In genomic region chr6:42259841-42260395, GRCh38 we compare ENCODE assay signal across 20 cellular contexts. TPM values are rescaled to one million over a fixed set of nuclear protein-coding genes. Genes with fewer than 3 reads are reported as not detected.
DNase-seq lines count a peak whose midpoint lies in the region; ATAC-seq and TF ChIP-seq lines count a peak whose summit lies in the region.
"Had no signal": no experiment of that assay in that cellular context is flagged by ENCODE, and none has a peak within 500 bp of the region (broad histone marks: within the 10 kb centered on the region; RNA-seq: fewer than 3 reads in every experiment).

No MANE protein-coding gene starts in this region.

- H3K9me2 ChIP-seq in SK-N-SH = no peaks in the 10 kb centered on the region

- H3K27me3 ChIP-seq in lower lobe of right lung (ENCODE audit: low read depth) (no peaks in the 10 kb centered on the region), transverse colon (no peaks in the 10 kb centered on the region), SK-N-SH (ENCODE audit: insufficient read depth) (no peaks in the 10 kb centered on the region)
- H3K27me3 ChIP-seq: gastroesophageal sphincter had no signal

- DNase-seq in Right ventricle myocardium superior (no peak), left cardiac atrium (no peak), RWPE1 (ENCODE audit: low spot score) (no peak), lower lobe of right lung (no peak), transverse colon (no peak), SK-N-SH (no peak), activated gamma-delta T cell (lab: John Stamatoyannopoulos, UW) (no peak)
- DNase-seq: activated CD4-positive, CD25-positive, alpha-beta regulatory T cell; activated naive CD4-positive, alpha-beta T cell; CD4-positive, alpha-beta memory T cell; cortex of kidney; GOT3; KG1; naive thymus-derived CD4-positive, alpha-beta T cell; NCI-H1417 treated with DMSO at 0.1 percent for 48 hours; stimulated activated naive CD4-positive, alpha-beta T cell treated with Interleukin-2 at 50 U/mL for 16 hours had no signal

- no peak overlapping the region for H2AFZ ChIP-seq in SK-N-SH (ENCODE audit: low read depth)
- H2AFZ ChIP-seq: parathyroid adenoma had no signal

- in situ Hi-C loops in transverse colon (cut with MboI; ENCODE audit: low pct_ligation_motif_present in 1 of 4, low pct_unique_long_range_greater_than_20kb in 1 of 4, low sequenced_read_pairs in 3 of 4) = loop anchor here (25.0 kb wide), 1 partner anchor 277 kb away; no protein-coding TSS in a partner anchor

- no peak for TF ChIP-seq POLR2A in transverse colon (IDR thresholded peaks at IDR 0.05)

- CTCF ChIA-PET in RWPE1 (lab: Yijun Ruan, JAX) = interaction anchor here (0.5 to 1.1 kb wide), 3 partner anchors 17 to 303 kb away, joined by 4 to 5 read pairs (median 4); no protein-coding TSS in a partner anchor
- CTCF ChIA-PET in SK-N-SH (lab: Yijun Ruan, JAX) = interaction anchor here (0.7 to 4.9 kb wide), 13 partner anchors 9 to 292 kb away, joined by 3 to 38 read pairs (median 4); no protein-coding TSS in a partner anchor

- ATAC-seq in Right ventricle myocardium superior (ENCODE audit: poor library complexity) = peak; percentile 25
- ATAC-seq in left cardiac atrium = no peak
- no peak for ATAC-seq in lower lobe of right lung
- ATAC-seq in GM21423 (IDR thresholded peaks at IDR 0.05; ENCODE audit: unreplicated experiment) = no peak

- WGBS in transverse colon (ENCODE audit: low coverage in 1 of 2), 2 donors = 77% methylated on average over 10 of the region's 10 CpGs; no CpG with 5 or more reads in 1 of the 2 donors
- WGBS in SK-N-SH (ENCODE audit: low lambda C conversion rate) = 95% methylated on average over 7 of the region's 10 CpGs

- TF ChIP-seq EP300 in transverse colon (IDR thresholded peaks at IDR 0.05; ENCODE audit: low read depth) (no peak), SK-N-SH (IDR thresholded peaks at IDR 0.05; ENCODE audit: borderline replicate concordance in 1 of 2, low read depth in 1 of 2, low read length in 1 of 2) (no peak)

- H3K27ac ChIP-seq in RWPE1 = peak overlapping the region; percentile 65
- H3K27ac ChIP-seq in lower lobe of right lung = peak overlapping the region; percentile 56
- H3K27ac ChIP-seq in transverse colon = peak overlapping the region; percentile 28 to 57 (median 50)
- H3K27ac ChIP-seq in SK-N-SH (ENCODE audit: low read depth in 2 of 2, low read length in 1 of 2) = no peak overlapping the region
- H3K27ac ChIP-seq: parathyroid adenoma had no signal

- no peak for TF ChIP-seq CTCF in RWPE1 (conservative IDR thresholded peaks at IDR 0.05; ENCODE audit: low read depth)
- TF ChIP-seq CTCF in lower lobe of right lung (IDR thresholded peaks at IDR 0.05) = no peak
- no peak for TF ChIP-seq CTCF in transverse colon (IDR thresholded peaks at IDR 0.05)
- no peak for TF ChIP-seq CTCF in SK-N-SH (IDR thresholded peaks at IDR 0.05)

- intact Hi-C loops in Right ventricle myocardium superior (cut with DNase I) (loop anchor here (5.0 kb wide), 2 partner anchors 272 to 287 kb away; no protein-coding TSS in a partner anchor), left cardiac atrium (cut with DNase I) (loop anchor here in 1 of 2 donors (10.0 kb wide), 2 partner anchors 195 to 275 kb away; partner anchors contain the start of gene TRERF1), lower lobe of right lung (cut with DNase I) (no loop called here), transverse colon (cut with DNase I; ENCODE audit: low total_unique reads) (loop anchor here (5.0 kb wide), 1 partner anchor 272 kb away; no protein-coding TSS in a partner anchor)

- no peaks in the 10 kb centered on the region for H4K20me1 ChIP-seq in SK-N-SH (ENCODE audit: insufficient read depth)

- H3K79me2 ChIP-seq in SK-N-SH (ENCODE audit: insufficient read depth) = no peaks in the 10 kb centered on the region
- H3K79me2 ChIP-seq: parathyroid adenoma had no signal

- H3K36me3 ChIP-seq in lower lobe of right lung = peaks cover 9% of the 10 kb centered on the region
- no peaks in the 10 kb centered on the region for H3K36me3 ChIP-seq in transverse colon
- H3K36me3 ChIP-seq in SK-N-SH (replicated peaks in 1 of 2; ENCODE audit: control insufficient read depth in 1 of 2, insufficient read depth in 2 of 2, low read length in 1 of 2) = peaks cover 9 to 13% of the 10 kb centered on the region in 2 experiments

- no peaks in the 10 kb centered on the region for H3F3A ChIP-seq in SK-N-SH (replicated peaks; ENCODE audit: insufficient read depth)

- H3K4me3 ChIP-seq in lower lobe of right lung = no peak overlapping the region
- H3K4me3 ChIP-seq in transverse colon = no peak overlapping the region
- no peak overlapping the region for H3K4me3 ChIP-seq in SK-N-SH (ENCODE audit: low read depth in 2 of 2, low read length in 1 of 2)
- H3K4me3 ChIP-seq: gastroesophageal sphincter, lung had no signal

- TF ChIP-seq RAD21 in SK-N-SH (IDR thresholded peaks at IDR 0.05; ENCODE audit: low read length) = no peak

- H3K4me1 ChIP-seq in lower lobe of right lung (peaks cover 19% of the 10 kb centered on the region), transverse colon (peaks cover 0 to 18% (median 3%) of the 10 kb centered on the region in 4 donors), SK-N-SH (ENCODE audit: control insufficient read depth in 1 of 2, insufficient read depth in 2 of 2, low read depth in 1 of 2, low read length in 1 of 2) (peaks cover 0 to 4% of the 10 kb centered on the region in 2 experiments; a peak in 1 of 4 replicates)
- H3K4me1 ChIP-seq: parathyroid adenoma had no signal

- POLR2A ChIA-PET in RWPE1 (lab: Yijun Ruan, JAX; ENCODE audit: low non-redundant PET) = interaction anchor here (0.5 to 0.6 kb wide), 2 partner anchors 144 to 192 kb away, joined by 3 read pairs; partner anchors contain the start of gene TRERF1
- POLR2A ChIA-PET in SK-N-SH (lab: Yijun Ruan, JAX) = no interaction called here

- H3K4me2 ChIP-seq in SK-N-SH = no peak overlapping the region

- no peak overlapping the region for H3K9ac ChIP-seq in SK-N-SH
- H3K9ac ChIP-seq: parathyroid adenoma had no signal

- H3K9me3 ChIP-seq in lower lobe of right lung (no peaks in the 10 kb centered on the region), transverse colon (no peaks in the 10 kb centered on the region), SK-N-SH (no peaks in the 10 kb centered on the region)
- H3K9me3 ChIP-seq: gastroesophageal sphincter had no signal

TF ChIP-seq in SK-N-SH, 30 proteins besides CTCF, POLR2A, EP300 and RAD21:
- TF ChIP-seq FOXJ3 (CRISPR knock-in tag; IDR thresholded peaks at IDR 0.05) = no peak
- TF ChIP-seq, protein P1, sequence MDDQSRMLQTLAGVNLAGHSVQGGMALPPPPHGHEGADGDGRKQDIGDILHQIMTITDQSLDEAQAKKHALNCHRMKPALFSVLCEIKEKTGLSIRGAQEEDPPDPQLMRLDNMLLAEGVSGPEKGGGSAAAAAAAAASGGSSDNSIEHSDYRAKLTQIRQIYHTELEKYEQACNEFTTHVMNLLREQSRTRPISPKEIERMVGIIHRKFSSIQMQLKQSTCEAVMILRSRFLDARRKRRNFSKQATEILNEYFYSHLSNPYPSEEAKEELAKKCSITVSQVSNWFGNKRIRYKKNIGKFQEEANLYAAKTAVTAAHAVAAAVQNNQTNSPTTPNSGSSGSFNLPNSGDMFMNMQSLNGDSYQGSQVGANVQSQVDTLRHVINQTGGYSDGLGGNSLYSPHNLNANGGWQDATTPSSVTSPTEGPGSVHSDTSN (IDR thresholded peaks at IDR 0.05) = no peak
- no peak for TF ChIP-seq GABPA (IDR thresholded peaks at IDR 0.05; ENCODE audit: low read depth)

RNA-seq across cellular contexts. Expression of gene MRPS10, which starts 42.3 kb away (rescaled TPM):
- total RNA-seq in Right ventricle myocardium superior (57.0 TPM), left cardiac atrium (10 to 100 TPM; 39.2 to 44.2 TPM), lower lobe of right lung (23.6 TPM), transverse colon (10 to 100 TPM; 23.6 to 75.4 (median 24.6) TPM)
- 29.8 and 35.5 TPM in 2 replicates for polyA plus RNA-seq in SK-N-SH (2012; rRNA removed)
- polyA plus RNA-seq in SK-N-SH (2012; cell fraction: cytosol; rRNA removed) = 47.9 and 55.7 TPM in 2 replicates
- polyA plus RNA-seq in SK-N-SH (2012; cell fraction: nucleus; rRNA removed) = 6.6 and 12.2 TPM in 2 replicates

Comparison
In these comparisons a context has a peak if more than half of its experiments do, and no peak if none do; other contexts are left out.
1. H3K27ac ChIP-seq: peak in RWPE1 (single experiment), lower lobe of right lung (single experiment) and transverse colon (4 of 4); none in SK-N-SH (0 of 2).